18 cellular contexts compared by ENCODE assay signal in the genomic region with DNA sequence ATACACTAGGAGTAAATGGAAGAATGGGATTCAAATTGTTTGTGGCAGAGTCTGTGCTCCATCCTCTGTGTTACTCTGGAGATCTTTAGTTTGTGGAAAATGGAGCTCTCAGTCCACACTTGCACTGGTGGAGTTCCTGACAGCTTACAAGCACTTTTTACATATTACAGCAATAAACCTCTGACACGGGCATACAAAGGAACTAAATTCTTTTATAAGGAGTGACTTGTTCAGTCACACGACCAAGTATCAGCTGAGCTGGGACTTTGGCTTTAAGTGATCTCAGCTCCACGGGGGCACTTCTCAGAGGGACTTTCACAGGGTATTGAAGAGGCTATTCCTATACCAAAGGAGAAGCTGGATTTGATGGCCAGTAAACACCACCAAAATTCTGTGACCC.
DNase-seq lines count a peak whose midpoint lies in the region; ATAC-seq and TF ChIP-seq lines count a peak whose summit lies in the region.
"Had no signal": no experiment of that assay in that cellular context is flagged by ENCODE, and none has a peak within 500 bp of the region (broad histone marks: within the 10 kb centered on the region; RNA-seq: fewer than 3 reads in every experiment).

No MANE protein-coding gene starts in this region.

- H3K27me3 Mint-ChIP-seq in neural crest cell (ENCODE audit: low read depth), result no peaks in the 10 kb centered on the region
- H3K27me3 Mint-ChIP-seq: stimulated activated naive CD8-positive, alpha-beta T cell treated with anti-CD3 and anti-CD28 coated beads, Interleukin-15, amount 100 ng/mL, for 72 hours had no signal

- H3K27me3 ChIP-seq in ectodermal cell (ENCODE audit: control insufficient read depth, insufficient read depth, low read length, poor library complexity, severe bottlenecking), result no peaks in the 10 kb centered on the region
- H3K27me3 ChIP-seq: colonic mucosa, vagina had no signal

- peak overlapping the region; percentile 83 for H3K27ac ChIP-seq in ectodermal cell (ENCODE audit: insufficient read depth, low read depth, low read length, poor library complexity, severe bottlenecking)
- H3K27ac ChIP-seq: colonic mucosa, vagina, WERI-Rb-1 had no signal

- TF ChIP-seq CTCF in neural crest cell (conservative IDR thresholded peaks at IDR 0.05), result no peak

- no peak overlapping the region for H3K4me3 Mint-ChIP-seq in neural crest cell
- H3K4me3 Mint-ChIP-seq: activated CD8-positive, alpha-beta T cell treated with anti-CD3 and anti-CD28 coated beads, Interleukin-2, amount 10 ng/mL, durations not matched to agents 7 days and 5 days; activated T-helper 17 cell treated with anti-CD3 and anti-CD28 coated beads, Interleukin-2, amount 50 U/mL, for 72 hours; mesothelial cell of epicardium; stimulated activated naive CD8-positive, alpha-beta T cell treated with anti-CD3 and anti-CD28 coated beads, Interleukin-15, amount 100 ng/mL, for 72 hours had no signal

- H3K36me3 Mint-ChIP-seq in neural crest cell (ENCODE audit: low read depth), result no peaks in the 10 kb centered on the region
- H3K36me3 Mint-ChIP-seq: mesothelial cell of epicardium had no signal

- WGBS in ectodermal cell, 2 experiments, result 59 to 61% methylated on average over 3 of the region's 3 CpGs

- H3K4me1 ChIP-seq in ectodermal cell (ENCODE audit: control insufficient read depth, insufficient read depth, low read length), result peaks cover 24% of the 10 kb centered on the region
- H3K4me1 ChIP-seq: colonic mucosa had no signal

- no peak for ATAC-seq in HG02870 (IDR thresholded peaks at IDR 0.05; ENCODE audit: unreplicated experiment)
- no peak for ATAC-seq in HG03175 (IDR thresholded peaks at IDR 0.05; ENCODE audit: unreplicated experiment)
- no peak for ATAC-seq in HG03469 (IDR thresholded peaks at IDR 0.05; ENCODE audit: unreplicated experiment)
- ATAC-seq: activated CD8-positive, alpha-beta T cell treated with anti-CD3 and anti-CD28 coated beads, Interleukin-2, amount 10 ng/mL, durations not matched to agents 7 days and 5 days; activated T-helper 17 cell treated with anti-CD3 and anti-CD28 coated beads, Interleukin-2, amount 50 U/mL, for 72 hours; K562; stimulated activated naive CD8-positive, alpha-beta T cell treated with anti-CD3 and anti-CD28 coated beads, Interleukin-15, amount 100 ng/mL, for 72 hours had no signal

- H3K9me3 ChIP-seq in ectodermal cell (ENCODE audit: control insufficient read depth, low read length), result no peaks in the 10 kb centered on the region
- H3K9me3 ChIP-seq: colonic mucosa, vagina had no signal

- H3K4me3 ChIP-seq in ectodermal cell (ENCODE audit: insufficient read depth, low read depth, low read length), result no peak overlapping the region
- H3K4me3 ChIP-seq: colonic mucosa, K562, vagina had no signal

- H3K27ac Mint-ChIP-seq in neural crest cell (ENCODE audit: unreplicated experiment), result peak overlapping the region; percentile 75
- H3K27ac Mint-ChIP-seq: activated CD8-positive, alpha-beta T cell treated with anti-CD3 and anti-CD28 coated beads, Interleukin-2, amount 10 ng/mL, durations not matched to agents 7 days and 5 days; activated T-helper 17 cell treated with anti-CD3 and anti-CD28 coated beads, Interleukin-2, amount 50 U/mL, for 72 hours; mesothelial cell of epicardium; stimulated activated naive CD8-positive, alpha-beta T cell treated with anti-CD3 and anti-CD28 coated beads, Interleukin-15, amount 100 ng/mL, for 72 hours had no signal

- DNase-seq in EH (ENCODE audit: low read depth) (peak; percentile 55), NCI-H146 (lab: John Stamatoyannopoulos, UW) (peak; percentile 61), neural crest cell (ENCODE audit: low read depth, low spot score) (no peak), RPMI8226 (no peak)
- DNase-seq: activated CD8-positive, alpha-beta T cell treated with anti-CD3 and anti-CD28 coated beads, Interleukin-2, amount 10 ng/mL, durations not matched to agents 7 days and 5 days; colonic mucosa; stimulated activated CD4-positive, alpha-beta T cell treated with anti-CD3 and anti-CD28 coated beads, Interleukin-12 subunit alpha, Interleukin-12 subunit beta, amount 100 ng/mL, for 4 hours; stimulated activated naive CD8-positive, alpha-beta T cell treated with anti-CD3 and anti-CD28 coated beads, Interleukin-15, amount 100 ng/mL, for 72 hours; T-helper 1 cell; WERI-Rb-1 had no signal

- H3K36me3 ChIP-seq in ectodermal cell (ENCODE audit: control insufficient read depth, insufficient read depth, low read length), result no peaks in the 10 kb centered on the region
- H3K36me3 ChIP-seq: colonic mucosa, vagina, WERI-Rb-1 had no signal

- peaks cover 25% of the 10 kb centered on the region for H3K4me1 Mint-ChIP-seq in neural crest cell
- H3K4me1 Mint-ChIP-seq: activated T-helper 17 cell treated with anti-CD3 and anti-CD28 coated beads, Interleukin-2, amount 50 U/mL, for 72 hours; stimulated activated naive CD8-positive, alpha-beta T cell treated with anti-CD3 and anti-CD28 coated beads, Interleukin-15, amount 100 ng/mL, for 72 hours had no signal

- H3K9me3 Mint-ChIP-seq in neural crest cell, result no peaks in the 10 kb centered on the region
- H3K9me3 Mint-ChIP-seq: activated T-helper 17 cell treated with anti-CD3 and anti-CD28 coated beads, Interleukin-2, amount 50 U/mL, for 72 hours; mesothelial cell of epicardium; stimulated activated naive CD8-positive, alpha-beta T cell treated with anti-CD3 and anti-CD28 coated beads, Interleukin-15, amount 100 ng/mL, for 72 hours had no signal

Comparison
In these comparisons a context has a peak if more than half of its experiments do, and no peak if none do; other contexts are left out.
1. DNase-seq: peak in EH (single experiment) and NCI-H146 (single experiment); none in neural crest cell (single experiment) and RPMI8226 (single experiment).